9 cellular contexts compared by ENCODE assay signal in the genomic region with DNA sequence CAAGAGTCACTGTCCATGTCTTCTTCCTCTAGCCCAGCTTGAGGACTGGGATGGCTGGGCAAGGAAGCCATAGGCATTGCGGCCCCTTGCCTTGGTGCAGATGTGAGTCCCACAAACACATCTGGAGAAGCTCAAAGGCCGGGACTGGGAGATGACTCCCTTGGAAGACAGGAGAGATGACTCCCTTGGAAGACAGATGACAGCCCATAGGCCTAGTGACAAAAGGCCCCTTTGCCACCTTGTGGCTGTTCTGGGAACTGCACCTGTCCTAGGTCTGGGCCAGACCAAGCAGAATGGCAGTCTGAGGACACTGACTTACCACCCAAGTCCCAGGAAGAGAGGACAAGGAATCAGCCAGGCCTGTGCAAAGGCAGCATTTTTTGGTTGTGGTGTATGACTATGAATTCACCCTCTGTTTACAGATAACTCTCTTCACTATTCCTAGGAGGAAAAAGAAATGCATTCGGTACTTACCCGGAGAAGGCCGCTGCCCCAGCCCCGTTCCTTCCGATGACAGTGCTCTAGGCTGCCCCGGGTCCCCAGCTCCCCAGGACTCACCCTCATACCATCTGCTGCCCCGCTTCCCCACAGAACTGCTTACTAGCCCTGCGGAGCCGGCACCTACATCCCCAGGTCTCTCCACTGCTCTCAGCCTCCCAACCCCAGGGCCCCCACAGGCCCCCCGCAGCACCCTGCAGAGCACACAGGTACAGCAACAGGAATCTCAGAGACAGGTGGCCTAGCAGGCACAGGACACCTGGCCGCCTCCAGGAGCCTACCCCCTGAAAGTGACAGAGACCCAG. TPM values are rescaled to one million over a fixed set of nuclear protein-coding genes. Genes with fewer than 3 reads are reported as not detected.
A peak's percentile ranks its signal among the peaks of the same experiment; 100 is the strongest.
DNase-seq lines count a peak whose midpoint lies in the region; ATAC-seq, FAIRE-seq and TF ChIP-seq lines count a peak whose summit lies in the region.
"Had no signal": no experiment of that assay in that cellular context is flagged by ENCODE, and none has a peak within 500 bp of the region (broad histone marks: within the 10 kb centered on the region; RNA-seq: fewer than 3 reads in every experiment).

No MANE protein-coding gene starts in this region.

- TF ChIP-seq POLR2A in GM12878 (IDR thresholded peaks at IDR 0.05; ENCODE audit: low read depth, low read length) = no peak

- no peaks in the 10 kb centered on the region for H3K27me3 ChIP-seq in GM12878 (replicated peaks in 1 of 2; ENCODE audit: control insufficient read depth in 2 of 2, insufficient read depth in 2 of 2, low read length in 1 of 2)

- no peaks in the 10 kb centered on the region for H3K9me3 ChIP-seq in GM12878 (replicated peaks; ENCODE audit: control insufficient read depth, insufficient read depth, low read length)

- TF ChIP-seq RAD21 in GM12878 (IDR thresholded peaks at IDR 0.05; ENCODE audit: insufficient read depth, low read depth, low read length) = peak; percentile 85

- in situ Hi-C loops in GM12878 (cut with MboI) = no loop called here

- FAIRE-seq in GM12878 (lab: Jason Lieb, UNC) = peak; percentile 27
- FAIRE-seq: endometrium had no signal

- no peak overlapping the region for H2AFZ ChIP-seq in GM12878 (ENCODE audit: control insufficient read depth, low read depth, low read length)

- H3K9ac ChIP-seq in GM12878 (ENCODE audit: control insufficient read depth, insufficient read depth, low read length) = no peak overlapping the region

- no peak for TF ChIP-seq EP300 in GM12878 (IDR thresholded peaks at IDR 0.05; ENCODE audit: borderline replicate concordance in 1 of 2, control insufficient read depth in 1 of 2, low read depth in 2 of 2, low read length in 2 of 2)

- peaks cover 3% of the 10 kb centered on the region for H3K4me1 ChIP-seq in GM12878 (ENCODE audit: control insufficient read depth, insufficient read depth, low read length)

- DNase-seq in DMS 273 (lab: John Stamatoyannopoulos, UW; ENCODE audit: unreplicated experiment) (peak; percentile 87), NAMALWA (ENCODE audit: low spot score) (peak; percentile 84), UCSD-AML1 (lab: John Stamatoyannopoulos, UW; ENCODE audit: unreplicated experiment) (peak; percentile 72), GM12878 (ENCODE audit: low read depth, low spot score) (no peak), iPS DF 4.7 (ENCODE audit: extremely low read depth, low spot score) (peak; percentile 69)
- peak; percentile 67 to 85 for DNase-seq in stimulated activated CD4-positive, alpha-beta T cell treated with anti-CD3 and anti-CD28 coated beads, Interleukin-12 subunit alpha, Interleukin-12 subunit beta, amount 100 ng/mL, for 24 hours (ENCODE audit: low read depth in 2 of 2)

- H3K27ac ChIP-seq in GM12878 (ENCODE audit: control insufficient read depth, insufficient read depth) = 0 out of 2 replicates have a peak overlapping the region, but pooled peaks have one; percentile 22

- H3K36me3 ChIP-seq in GM12878 (ENCODE audit: control insufficient read depth in 2 of 2, insufficient read depth in 2 of 2, low read length in 1 of 2) = peaks cover 36 to 37% of the 10 kb centered on the region in 2 experiments

- intact Hi-C loops in GM12878 (cut with micrococcal nuclease; ENCODE audit: unreplicated experiment) = loop anchor here (1.0 kb wide), 2 partner anchors 14 to 107 kb away; no protein-coding TSS in a partner anchor

- H3K4me3 ChIP-seq in GM12878 = no peak overlapping the region

- CTCF ChIA-PET in GM12878 (lab: Yijun Ruan, JAX) = interaction anchor here (0.6 to 24.1 kb wide), 27 partner anchors 8 to 1724 kb away, joined by 3 to 792 read pairs (median 4); no protein-coding TSS in a partner anchor

- ATAC-seq in GM21528 (IDR thresholded peaks at IDR 0.05; ENCODE audit: low FRiP score, unreplicated experiment) (peak; percentile 52), GM12878 (peak; percentile 86), HG03520 (IDR thresholded peaks at IDR 0.05; ENCODE audit: unreplicated experiment) (no peak)

- H3K79me2 ChIP-seq in GM12878 (ENCODE audit: control insufficient read depth, insufficient read depth, low read length) = no peaks in the 10 kb centered on the region

- POLR2A ChIA-PET in GM12878 (lab: Charles Lee) = interaction anchor here (0.7 to 1.6 kb wide), 6 partner anchors 7 to 106 kb away, joined by 3 to 8 read pairs (median 4); no protein-coding TSS in a partner anchor

- no peaks in the 10 kb centered on the region for H4K20me1 ChIP-seq in GM12878 (ENCODE audit: control insufficient read depth, insufficient read depth)

- SMC1A ChIA-PET in GM12878 (lab: Charles Lee; ENCODE audit: uncharacterized antibody, unreplicated experiment) = interaction anchor here (0.9 to 21.6 kb wide), 9 partner anchors 7 to 107 kb away, joined by 3 to 441 read pairs (median 4); no protein-coding TSS in a partner anchor

- WGBS in GM12878 (ENCODE audit: insufficient coverage, insufficient replicate concordance, low lambda C conversion rate, missing lambda C conversion rate) = 79% methylated on average over 13 of the region's 13 CpGs

- RAD21 ChIA-PET in GM12878 (lab: Charles Lee; ENCODE audit: unreplicated experiment) = interaction anchor here (0.9 to 5.8 kb wide), 14 partner anchors 13 to 146 kb away, joined by 3 to 63 read pairs (median 6); no protein-coding TSS in a partner anchor

- no TSS peak for BruUV-seq in GM12878 (replicated peaks; lab: Mats Ljungman, UMichigan)

- H3K4me2 ChIP-seq in GM12878 (ENCODE audit: control insufficient read depth, insufficient read depth) = no peak overlapping the region

- peak; percentile 92 to 96 (median 94) for TF ChIP-seq CTCF in GM12878 (IDR thresholded peaks at IDR 0.05 in 2 of 3, conservative IDR thresholded peaks at IDR 0.05 in 1 of 3; ENCODE audit: control insufficient read depth in 2 of 3, extremely low read depth in 1 of 3, insufficient read depth in 1 of 3, low read depth in 3 of 3, low read length in 3 of 3)

TF ChIP-seq in GM12878, 131 proteins besides CTCF, POLR2A, EP300 and RAD21 (continues in another document):
- TF ChIP-seq SMC3 (IDR thresholded peaks at IDR 0.05; ENCODE audit: borderline replicate concordance, low read length) (peak; percentile 90), ATF7 (IDR thresholded peaks at IDR 0.05; ENCODE audit: low read depth) (no peak), NRF1 (conservative IDR thresholded peaks at IDR 0.05; ENCODE audit: low read depth, low read length) (no peak), YY1 (IDR thresholded peaks at IDR 0.05; ENCODE audit: low read depth, low read length) (peak; percentile 66; the same call in 1 of the 2 replicates)

RNA-seq across cellular contexts. Expression of gene SKP1, which starts 30.8 kb away (rescaled TPM):
- 141 and 142 TPM in 2 replicates for total RNA-seq in GM12878 (2013; cell fraction: nucleolus; rRNA removed)
- total RNA-seq in GM12878 (2014; rRNA removed) (100 and 114 TPM in 2 replicates), GM12878 (2014; rRNA removed; fragmentation: Illumina TruSeq; extraction: Trizol) (404 and 421 TPM in 2 replicates), GM12878 (2021) (202 and 204 TPM in 2 replicates)
- 197 TPM for polyA plus RNA-seq in GM12878 (2011; ENCODE audit: low read depth)
- polyA plus RNA-seq in GM12878 (2011; rRNA removed) (351 and 383 TPM in 2 replicates), GM12878 (2014; fragmentation: Illumina TruSeq; extraction: Trizol) (617 and 795 TPM in 2 replicates), GM12878 (2014; fragmentation: Nextera tagmentation; extraction: Ambion mirVana) (1,000 to 10,000 TPM; 1,587 to 1,686 TPM), GM12878 (2014; rRNA removed) (305 and 398 TPM in 2 replicates), GM12878 (2016; fragmentation: Nextera tagmentation; extraction: Ambion mirVana) (100 to 1,000 TPM; 868 to 919 TPM)
- 151 TPM in 2 replicates for polyA plus RNA-seq in GM12878 (2011; cell fraction: cytosol; rRNA removed)
- 163 and 175 TPM in 2 replicates for polyA plus RNA-seq in GM12878 (2011; cell fraction: nucleus; rRNA removed)
- 274 and 324 TPM in 2 replicates for polyA plus RNA-seq in GM12878 (2012)
- polyA minus RNA-seq in GM12878 (2011; rRNA and poly(A)+ RNA removed) = 121 and 212 TPM in 2 replicates
- polyA minus RNA-seq in GM12878 (2011; cell fraction: cytosol; rRNA and poly(A)+ RNA removed) = 60.8 and 63.6 TPM in 2 replicates
- polyA minus RNA-seq in GM12878 (2011; cell fraction: nucleus; rRNA and poly(A)+ RNA removed) = 32.6 and 47.6 TPM in 2 replicates

RNA-seq across cellular contexts. Expression of gene TCF7, which starts 31.5 kb away (rescaled TPM):
- total RNA-seq in GM12878 (2013; cell fraction: nucleolus; rRNA removed) = 344 and 364 TPM in 2 replicates
- 19.6 and 21.6 TPM in 2 replicates for total RNA-seq in GM12878 (2014; rRNA removed)
- 23.3 and 24.0 TPM in 2 replicates for total RNA-seq in GM12878 (2014; rRNA removed; fragmentation: Illumina TruSeq; extraction: Trizol)
- total RNA-seq in GM12878 (2021) = 60.2 and 63.5 TPM in 2 replicates
- polyA plus RNA-seq in GM12878 (2011; ENCODE audit: low read depth) = 26.0 TPM
- 20.5 and 34.6 TPM in 2 replicates for polyA plus RNA-seq in GM12878 (2011; rRNA removed)
- polyA plus RNA-seq in GM12878 (2011; cell fraction: cytosol; rRNA removed) = 27.6 and 32.9 TPM in 2 replicates
- polyA plus RNA-seq in GM12878 (2011; cell fraction: nucleus; rRNA removed) = 62.1 and 64.0 TPM in 2 replicates
- 52.2 and 55.4 TPM in 2 replicates for polyA plus RNA-seq in GM12878 (2012)
- polyA plus RNA-seq in GM12878 (2014; fragmentation: Illumina TruSeq; extraction: Trizol) = 44.1 and 59.3 TPM in 2 replicates
- polyA plus RNA-seq in GM12878 (2014; fragmentation: Nextera tagmentation; extraction: Ambion mirVana) = 10 to 100 TPM in 1 of 2 experiments, 1 to 10 TPM in 1; 10.0 to 13.2 TPM
- 29.0 and 37.6 TPM in 2 replicates for polyA plus RNA-seq in GM12878 (2014; rRNA removed)
- 10 to 100 TPM; 22.7 to 23.2 TPM for polyA plus RNA-seq in GM12878 (2016; fragmentation: Nextera tagmentation; extraction: Ambion mirVana)
- 52.8 and 74.5 TPM in 2 replicates for polyA minus RNA-seq in GM12878 (2011; rRNA and poly(A)+ RNA removed)
- polyA minus RNA-seq in GM12878 (2011; cell fraction: cytosol; rRNA and poly(A)+ RNA removed) = 25.0 and 25.4 TPM in 2 replicates
- 60.7 and 103 TPM in 2 replicates for polyA minus RNA-seq in GM12878 (2011; cell fraction: nucleus; rRNA and poly(A)+ RNA removed)
